ENCODE assay signal across 23 cellular contexts in the genomic region with DNA sequence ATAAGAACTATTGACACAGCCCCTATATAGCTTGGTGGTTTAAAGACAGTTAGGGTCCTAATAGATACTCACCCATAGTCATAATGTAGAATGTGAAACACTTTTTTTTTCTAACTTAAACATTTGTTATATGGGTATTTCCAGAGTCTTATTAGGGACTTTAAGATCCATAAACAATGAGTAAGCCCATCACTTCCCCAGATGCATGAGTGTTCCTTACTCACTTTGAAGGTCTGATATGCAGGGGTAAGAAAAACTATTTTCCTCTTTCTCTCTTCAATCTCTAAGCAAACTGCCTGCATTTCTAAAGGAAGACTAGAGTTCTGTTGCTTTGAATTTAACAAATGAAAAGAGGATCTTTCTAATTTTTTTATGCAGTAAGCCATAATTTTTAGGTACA.
DNase-seq lines count a peak whose midpoint lies in the region; ATAC-seq and TF ChIP-seq lines count a peak whose summit lies in the region.
"Had no signal": no experiment of that assay in that cellular context is flagged by ENCODE, and none has a peak within 500 bp of the region (broad histone marks: within the 10 kb centered on the region; RNA-seq: fewer than 3 reads in every experiment).

No MANE protein-coding gene starts in this region.

- DNase-seq in AG10803 (ENCODE audit: low read depth) (peak; percentile 13), M059J (ENCODE audit: low read depth) (peak; percentile 57), fibroblast of mammary gland (ENCODE audit: low read depth) (peak; percentile 43), non-pigmented ciliary epithelial cell (ENCODE audit: low read depth) (peak; percentile 40), T-helper 2 cell (no peak)
- DNase-seq in activated CD4-positive, alpha-beta T cell treated with anti-CD3 and anti-CD28 coated beads for 4 hours: no peak
- DNase-seq: activated B cell treated with CpG ODN at 0.5 μM for 24 hours; activated CD4-positive, alpha-beta T cell treated with anti-CD3 and anti-CD28 coated beads, Interleukin-2, amount 50 U/mL, for 48 hours; activated CD8-positive, alpha-beta memory T cell treated with anti-CD3 and anti-CD28 coated beads, Interleukin-2, amount 50 U/mL, for 4 hours; activated naive CD4-positive, alpha-beta T cell treated with anti-CD3 and anti-CD28 coated beads, Interleukin-2, amount 50 U/mL, for 16 hours; aorta; dermis blood vessel endothelial cell; heart right ventricle; naive thymus-derived CD8-positive, alpha-beta T cell; NCI-H1048; NCI-H1930; NCI-H748 treated with DMSO at 0.1 percent for 48 hours; stimulated activated CD4-positive, alpha-beta T cell treated with anti-CD3 and anti-CD28 coated beads, Interleukin-12 subunit alpha, Interleukin-12 subunit beta, amount 100 ng/mL, for 4 hours; stimulated activated CD4-positive, alpha-beta T cell treated with anti-CD3 and anti-CD28 coated beads, Interleukin-4, amount 100 ng/mL, for 24 hours; stimulated activated naive B cell treated with anti-CD40 and anti-IgM and Interleukin-4, amounts not matched to agents 10 μg/mL and 1 μg/mL and 100 μg/mL, for 72 hours had no signal

- ATAC-seq in GM19452 (IDR thresholded peaks at IDR 0.05; ENCODE audit: unreplicated experiment): no peak
- no peak for ATAC-seq in HG03108 (IDR thresholded peaks at IDR 0.05; ENCODE audit: unreplicated experiment)
- ATAC-seq: heart right ventricle; left lobe of liver; naive thymus-derived CD8-positive, alpha-beta T cell; stimulated activated naive B cell treated with anti-CD40 and anti-IgM and Interleukin-4, amounts not matched to agents 10 μg/mL and 1 μg/mL and 100 μg/mL, for 72 hours had no signal

- no peak overlapping the region for H3K4me3 ChIP-seq in AG10803 (ENCODE audit: low read length)
- H3K4me3 ChIP-seq in fibroblast of mammary gland (ENCODE audit: control insufficient read depth, low read depth, low read length): no peak overlapping the region
- H3K4me3 ChIP-seq: heart right ventricle had no signal

- no peak for TF ChIP-seq CTCF in AG10803 (conservative IDR thresholded peaks at IDR 0.05; ENCODE audit: low read length)
- no peak for TF ChIP-seq CTCF in fibroblast of mammary gland (conservative IDR thresholded peaks at IDR 0.05; ENCODE audit: control insufficient read depth, insufficient read depth, low read depth, low read length)

Comparison
In these comparisons a context has a peak if more than half of its experiments do, and no peak if none do; other contexts are left out.
1. DNase-seq: peak in AG10803 (single experiment), M059J (single experiment), fibroblast of mammary gland (single experiment) and non-pigmented ciliary epithelial cell (single experiment); none in T-helper 2 cell (0 of 5) and activated CD4-positive, alpha-beta T cell treated with anti-CD3 and anti-CD28 coated beads for 4 hours (0 of 2).